20 cellular contexts compared by ENCODE assay signal in the genomic region with DNA sequence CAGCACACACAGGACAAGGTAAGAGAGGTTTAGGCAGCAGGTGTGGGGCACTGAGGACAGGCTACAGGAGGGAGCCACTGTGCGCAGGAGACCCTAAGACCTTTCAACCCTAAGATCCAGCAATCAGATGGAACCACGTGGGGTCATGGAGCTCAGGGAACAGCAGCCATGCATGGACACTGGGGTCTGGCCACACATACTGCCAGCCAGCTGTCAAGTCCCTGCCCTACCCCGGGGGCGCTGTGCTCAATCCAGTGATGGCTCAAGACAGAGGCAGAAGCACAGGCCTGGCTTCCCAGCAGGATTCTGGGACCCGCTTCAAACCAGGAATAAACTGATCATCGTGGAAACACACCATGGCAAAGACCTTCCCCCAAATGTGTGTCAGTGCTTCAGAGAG. TPM values are rescaled to one million over a fixed set of nuclear protein-coding genes. Genes with fewer than 3 reads are reported as not detected.
"Had no signal": no experiment of that assay in that cellular context is flagged by ENCODE, and none has a peak within 500 bp of the region (broad histone marks: within the 10 kb centered on the region; RNA-seq: fewer than 3 reads in every experiment).

No MANE protein-coding gene starts in this region.

- H3K9me3 ChIP-seq: adrenal gland, breast epithelium, heart right ventricle had no signal

- H3K4me3 Mint-ChIP-seq: activated CD4-positive, alpha-beta memory T cell treated with anti-CD3 and anti-CD28 coated beads for 36 hours; nephron had no signal

- ATAC-seq: heart right ventricle; left cardiac atrium; stimulated activated naive CD8-positive, alpha-beta T cell treated with anti-CD3 and anti-CD28 coated beads, Interleukin-15, Interleukin-2, amounts not matched to agents 100 U/mL and 50 U/mL, for 24 hours; T-helper 17 cell had no signal

- H3K27ac ChIP-seq: adrenal gland, heart right ventricle had no signal

- H3K4me3 ChIP-seq: adrenal gland, breast epithelium, heart right ventricle had no signal

- H3K27me3 Mint-ChIP-seq: activated CD4-positive, alpha-beta memory T cell treated with anti-CD3 and anti-CD28 coated beads for 36 hours; T-helper 17 cell had no signal

- H3K4me1 ChIP-seq: breast epithelium had no signal

- H3K9me3 Mint-ChIP-seq: activated CD4-positive, alpha-beta memory T cell treated with anti-CD3 and anti-CD28 coated beads for 36 hours; nephron had no signal

- DNase-seq: activated CD4-positive, alpha-beta memory T cell treated with anti-CD3 and anti-CD28 coated beads for 36 hours; activated CD4-positive, alpha-beta T cell treated with anti-CD3 and anti-CD28 coated beads for 48 hours; activated CD4-positive, CD25-positive, alpha-beta regulatory T cell; activated effector memory CD4-positive, alpha-beta T cell treated with Interleukin-2 at 50 U/mL for 16 hours; activated naive CD4-positive, alpha-beta T cell treated with anti-CD3 and anti-CD28 coated beads, Interleukin-2, amount 50 U/mL, for 16 hours; activated T-cell treated with anti-CD3 and anti-CD28 coated beads, Interleukin-2, amount 50 U/mL, for 48 hours; adrenal gland; erythroblast; foreskin fibroblast; heart right ventricle; islet precursor cell; left cardiac atrium; retina; stimulated activated CD4-positive, alpha-beta T cell treated with anti-CD3 and anti-CD28 coated beads, Interleukin-4, amount 100 ng/mL, for 24 hours; stimulated activated naive CD8-positive, alpha-beta T cell treated with anti-CD3 and anti-CD28 coated beads, Interleukin-15, Interleukin-2, amounts not matched to agents 100 U/mL and 50 U/mL, for 24 hours; SW 1271; T-helper 17 cell had no signal

- H3K27ac Mint-ChIP-seq: activated CD4-positive, alpha-beta memory T cell treated with anti-CD3 and anti-CD28 coated beads for 36 hours had no signal

- H3K27me3 ChIP-seq: adrenal gland, breast epithelium, heart right ventricle had no signal

RNA-seq across cellular contexts. Expression of gene EPHX3, which starts 25.5 kb away (rescaled TPM):
- total RNA-seq: activated CD4-positive, alpha-beta memory T cell treated with anti-CD3 and anti-CD28 coated beads for 36 hours; myocyte; T-helper 17 cell had no signal

RNA-seq across cellular contexts. Expression of gene NOTCH3, which starts 57.0 kb away (rescaled TPM):
- total RNA-seq: activated CD4-positive, alpha-beta memory T cell treated with anti-CD3 and anti-CD28 coated beads for 36 hours had no signal
